In genomic region chr11:94543695-94544581, GRCh38 we compare ENCODE assay signal across 8 cellular contexts. TPM values are rescaled to one million over a fixed set of nuclear protein-coding genes. Genes with fewer than 3 reads are reported as not detected.
DNase-seq lines count a peak whose midpoint lies in the region; ATAC-seq and TF ChIP-seq lines count a peak whose summit lies in the region.

A gene with protein sequence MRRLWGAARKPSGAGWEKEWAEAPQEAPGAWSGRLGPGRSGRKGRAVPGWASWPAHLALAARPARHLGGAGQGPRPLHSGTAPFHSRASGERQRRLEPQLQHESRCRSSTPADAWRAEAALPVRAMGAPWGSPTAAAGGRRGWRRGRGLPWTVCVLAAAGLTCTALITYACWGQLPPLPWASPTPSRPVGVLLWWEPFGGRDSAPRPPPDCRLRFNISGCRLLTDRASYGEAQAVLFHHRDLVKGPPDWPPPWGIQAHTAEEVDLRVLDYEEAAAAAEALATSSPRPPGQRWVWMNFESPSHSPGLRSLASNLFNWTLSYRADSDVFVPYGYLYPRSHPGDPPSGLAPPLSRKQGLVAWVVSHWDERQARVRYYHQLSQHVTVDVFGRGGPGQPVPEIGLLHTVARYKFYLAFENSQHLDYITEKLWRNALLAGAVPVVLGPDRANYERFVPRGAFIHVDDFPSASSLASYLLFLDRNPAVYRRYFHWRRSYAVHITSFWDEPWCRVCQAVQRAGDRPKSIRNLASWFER (plus strand): TSS chr11:94543921. CDS start chr11:94544134, 213 bp downstream.

- H3K9me3 ChIP-seq in CD4-positive, CD25-positive, alpha-beta regulatory T cell (ENCODE audit: control insufficient read depth in 2 of 2, low read length in 2 of 2): no peaks in the 10 kb centered on the region
- no peaks in the 10 kb centered on the region for H3K9me3 ChIP-seq in endocrine pancreas (ENCODE audit: control insufficient read depth, low read length)

- ATAC-seq in CD4-positive, CD25-positive, alpha-beta regulatory T cell (ENCODE audit: low read depth in 2 of 2): peak; percentile 76 to 77
- peak; percentile 83 for ATAC-seq in HG03457 (IDR thresholded peaks at IDR 0.05; ENCODE audit: unreplicated experiment)

- H3K36me3 ChIP-seq in CD4-positive, CD25-positive, alpha-beta regulatory T cell (ENCODE audit: control insufficient read depth, insufficient read depth, low read length): no peaks in the 10 kb centered on the region
- H3K36me3 ChIP-seq in endocrine pancreas (ENCODE audit: control insufficient read depth, insufficient read depth, low read length): no peaks in the 10 kb centered on the region

- peak within 1 kb of the TSS; percentile 77 for H3K27ac ChIP-seq in CD4-positive, CD25-positive, alpha-beta regulatory T cell (ENCODE audit: insufficient read depth, low read length, poor library complexity, severe bottlenecking)

- peaks cover 40% of the 10 kb centered on the region for H3K4me1 ChIP-seq in CD4-positive, CD25-positive, alpha-beta regulatory T cell (ENCODE audit: control insufficient read depth, insufficient read depth, low read length, poor library complexity, severe bottlenecking)
- peaks cover 14% of the 10 kb centered on the region for H3K4me1 ChIP-seq in endocrine pancreas (ENCODE audit: control insufficient read depth, insufficient read depth, low read length)

- DNase-seq in CD4-positive, CD25-positive, alpha-beta regulatory T cell: peak; percentile 56 to 82 (median 69)
- peak; percentile 51 for DNase-seq in GM19240 (ENCODE audit: insufficient read length, low spot score)
- peak; percentile 24 for DNase-seq in NCI-H82 treated with DMSO at 0.1 percent for 48 hours (lab: John Stamatoyannopoulos, UW; ENCODE audit: unreplicated experiment)
- peak; percentile 21 for DNase-seq in activated CD8-positive, alpha-beta memory T cell treated with anti-CD3 and anti-CD28 coated beads, Interleukin-2, amount 50 U/mL, for 1 hour (ENCODE audit: extremely low read depth)
- peak; percentile 64 to 80 for DNase-seq in mesothelial cell of epicardium (ENCODE audit: low spot score in 2 of 2, unreplicated experiment in 2 of 2)
- DNase-seq in stimulated activated CD8-positive, alpha-beta memory T cell treated with anti-CD3 and anti-CD28 coated beads, Interleukin-2, amount 100 ng/mL, for 1 hour (ENCODE audit: low read depth in 2 of 2): peak; percentile 26 to 43

- peaks cover 23 to 47% (median 34%) of the 10 kb centered on the region in 4 donors for H3K4me1 Mint-ChIP-seq in CD4-positive, CD25-positive, alpha-beta regulatory T cell
- peaks cover 43% of the 10 kb centered on the region for H3K4me1 Mint-ChIP-seq in mesothelial cell of epicardium

- peak within 1 kb of the TSS; percentile 57 for H3K4me3 ChIP-seq in CD4-positive, CD25-positive, alpha-beta regulatory T cell (ENCODE audit: low read depth, low read length)
- H3K4me3 ChIP-seq in endocrine pancreas (ENCODE audit: control insufficient read depth, insufficient read depth, low read length): peak within 1 kb of the TSS; percentile 70

- peak within 1 kb of the TSS; percentile 93 to 99 (median 99) for H3K27ac Mint-ChIP-seq in CD4-positive, CD25-positive, alpha-beta regulatory T cell
- H3K27ac Mint-ChIP-seq in mesothelial cell of epicardium: peak within 1 kb of the TSS; percentile 100

- H3K9ac ChIP-seq in endocrine pancreas (ENCODE audit: control insufficient read depth, insufficient read depth, low read length): peak within 1 kb of the TSS; percentile 98

- peak within 1 kb of the TSS; percentile 97 to 99 (median 98) for H3K4me3 Mint-ChIP-seq in CD4-positive, CD25-positive, alpha-beta regulatory T cell
- H3K4me3 Mint-ChIP-seq in mesothelial cell of epicardium: peak within 1 kb of the TSS; percentile 98

- peaks cover 3% of the 10 kb centered on the region for H3K36me3 Mint-ChIP-seq in CD4-positive, CD25-positive, alpha-beta regulatory T cell
- no peaks in the 10 kb centered on the region for H3K36me3 Mint-ChIP-seq in mesothelial cell of epicardium

- H3K27me3 Mint-ChIP-seq in CD4-positive, CD25-positive, alpha-beta regulatory T cell: peaks cover 9% of the 10 kb centered on the region
- H3K27me3 Mint-ChIP-seq in mesothelial cell of epicardium (ENCODE audit: low read depth): no peaks in the 10 kb centered on the region

- H3K9me3 Mint-ChIP-seq in CD4-positive, CD25-positive, alpha-beta regulatory T cell: peaks cover 0 to 3% (median 0%) of the 10 kb centered on the region in 7 donors
- H3K9me3 Mint-ChIP-seq in mesothelial cell of epicardium: no peaks in the 10 kb centered on the region

- TF ChIP-seq CTCF in mesothelial cell of epicardium (IDR thresholded peaks at IDR 0.05; ENCODE audit: unreplicated experiment): no peak

- no peaks in the 10 kb centered on the region for H3K27me3 ChIP-seq in CD4-positive, CD25-positive, alpha-beta regulatory T cell (ENCODE audit: control insufficient read depth, insufficient read depth, low read length)
- no peaks in the 10 kb centered on the region for H3K27me3 ChIP-seq in endocrine pancreas (ENCODE audit: control insufficient read depth, insufficient read depth, low read length)

RNA-seq across cellular contexts. Expression of the gene that starts here (rescaled TPM):
- 5.1 TPM for total RNA-seq in CD4-positive, CD25-positive, alpha-beta regulatory T cell
- 1 to 10 TPM; 1.7 to 2.3 (median 2.1) TPM for polyA plus RNA-seq in CD4-positive, CD25-positive, alpha-beta regulatory T cell
- 12.9 to 14.0 TPM (median 12.9 TPM) in 3 replicates for total RNA-seq in mesothelial cell of epicardium

Comparison
In these comparisons a context has a peak if more than half of its experiments do, and no peak if none do; other contexts are left out.
1. Peak in every context shown above with its lines: DNase-seq, ATAC-seq, H3K4me3 ChIP-seq and H3K27ac ChIP-seq.
2. DNase-seq: peak in every context shown above with its lines; median percentile 72 in mesothelial cell of epicardium; 69 in CD4-positive, CD25-positive, alpha-beta regulatory T cell; 51 in GM19240; 34 in stimulated activated CD8-positive, alpha-beta memory T cell treated with anti-CD3 and anti-CD28 coated beads, Interleukin-2, amount 100 ng/mL, for 1 hour; 24 in NCI-H82 treated with DMSO at 0.1 percent for 48 hours; 21 in activated CD8-positive, alpha-beta memory T cell treated with anti-CD3 and anti-CD28 coated beads, Interleukin-2, amount 50 U/mL, for 1 hour.